1 cellular context compared by ENCODE assay signal in genomic region chr18:57835904-57836303, GRCh38.
TF ChIP-seq lines count a peak whose summit lies in the region.

No MANE protein-coding gene starts in this region.

TF ChIP-seq in GM12878, 131 proteins besides CTCF, POLR2A, EP300 and RAD21 (continued from another document):
- TF ChIP-seq SPI1 (IDR thresholded peaks at IDR 0.05; ENCODE audit: borderline replicate concordance, insufficient read depth, low read depth, low read length): peak; percentile 57; the same call in 1 of the 2 replicates
- TF ChIP-seq ZNF24 (IDR thresholded peaks at IDR 0.05): no peak
- no peak for TF ChIP-seq ZNF217 (IDR thresholded peaks at IDR 0.05)
- TF ChIP-seq POLR2AphosphoS2 (IDR thresholded peaks at IDR 0.05; ENCODE audit: low read depth, low read length): no peak
- TF ChIP-seq NBN (IDR thresholded peaks at IDR 0.05): no peak
TF ChIP-seq in GM12878: peak in this region for 1.
